Comparison of ENCODE assay signal across 22 cellular contexts in the genomic region with DNA sequence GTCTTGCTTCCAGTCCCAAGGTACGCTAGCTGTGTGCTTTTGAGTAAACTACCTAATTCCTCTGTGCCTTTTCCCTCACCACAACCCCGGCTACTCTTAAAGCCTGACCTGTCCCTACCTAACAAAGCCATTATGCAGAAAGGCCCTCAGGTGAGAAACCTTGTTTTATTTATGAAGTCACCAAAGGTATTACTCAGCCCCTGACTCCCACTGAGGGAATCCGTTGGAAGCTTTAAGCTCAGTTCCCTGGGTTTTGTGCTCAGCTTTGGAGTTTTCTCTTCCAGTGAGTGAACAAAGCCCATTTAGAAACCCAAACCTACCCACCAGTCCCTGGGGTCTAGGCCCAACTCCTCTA.
DNase-seq lines count a peak whose midpoint lies in the region; ATAC-seq and TF ChIP-seq lines count a peak whose summit lies in the region.
"Had no signal": no experiment of that assay in that cellular context is flagged by ENCODE, and none has a peak within 500 bp of the region (broad histone marks: within the 10 kb centered on the region; RNA-seq: fewer than 3 reads in every experiment).

No MANE protein-coding gene starts in this region.

- no peaks in the 10 kb centered on the region for H3K79me2 ChIP-seq in KMS-11 (ENCODE audit: insufficient read depth, low read depth)
- no peaks in the 10 kb centered on the region for H3K79me2 ChIP-seq in smooth muscle cell (ENCODE audit: low read depth)
- H3K79me2 ChIP-seq: parathyroid adenoma had no signal

- H3K36me3 ChIP-seq in KMS-11 (ENCODE audit: insufficient read depth) = no peaks in the 10 kb centered on the region
- H3K36me3 ChIP-seq in smooth muscle cell (ENCODE audit: low read depth) = no peaks in the 10 kb centered on the region
- H3K36me3 ChIP-seq: adrenal gland, gastrocnemius medialis, HAP-1 had no signal

- H3K27me3 ChIP-seq in KMS-11 (ENCODE audit: insufficient read depth, low read depth) (no peaks in the 10 kb centered on the region), smooth muscle cell (ENCODE audit: low read depth) (no peaks in the 10 kb centered on the region)
- H3K27me3 ChIP-seq: adrenal gland, gastrocnemius medialis, testis had no signal

- peaks cover 95% of the 10 kb centered on the region for H3K4me1 ChIP-seq in KMS-11 (ENCODE audit: low read depth, poor library complexity, severe bottlenecking)
- H3K4me1 ChIP-seq in smooth muscle cell (ENCODE audit: low read depth) = no peaks in the 10 kb centered on the region
- H3K4me1 ChIP-seq: adrenal gland, gastrocnemius medialis, HAP-1, testis had no signal

- TF ChIP-seq CTCF in KMS-11 (conservative IDR thresholded peaks at IDR 0.05; ENCODE audit: low read depth, low read length) = no peak
- no peak for TF ChIP-seq CTCF in smooth muscle cell (IDR thresholded peaks at IDR 0.05; ENCODE audit: borderline replicate concordance, insufficient read depth, poor library complexity, severe bottlenecking)

- peak overlapping the region; percentile 56; the same call in 1 of the 2 replicates for H3K4me2 ChIP-seq in KMS-11
- no peak overlapping the region for H3K4me2 ChIP-seq in smooth muscle cell

- H2AFZ ChIP-seq in KMS-11 (ENCODE audit: low read depth) = no peak overlapping the region
- H2AFZ ChIP-seq in smooth muscle cell (ENCODE audit: low read depth) = no peak overlapping the region
- H2AFZ ChIP-seq: parathyroid adenoma had no signal

- H4K20me1 ChIP-seq in KMS-11 (ENCODE audit: insufficient read depth) = no peaks in the 10 kb centered on the region
- no peaks in the 10 kb centered on the region for H4K20me1 ChIP-seq in smooth muscle cell (ENCODE audit: low read depth)

- H3F3A ChIP-seq in smooth muscle cell (ENCODE audit: low read depth) = no peaks in the 10 kb centered on the region

- H3K9ac ChIP-seq in KMS-11 = no peak overlapping the region
- no peak overlapping the region for H3K9ac ChIP-seq in smooth muscle cell (ENCODE audit: low read depth)
- H3K9ac ChIP-seq: parathyroid adenoma had no signal

- no peaks in the 10 kb centered on the region for H3K9me3 ChIP-seq in smooth muscle cell (replicated peaks; ENCODE audit: low read depth)
- H3K9me3 ChIP-seq: adrenal gland, gastrocnemius medialis, HAP-1, testis had no signal

- H3K4me3 ChIP-seq in KMS-11 (IDR thresholded peaks at IDR 0.05; ENCODE audit: insufficient read depth, low read depth, low read length) = no peak overlapping the region
- no peak overlapping the region for H3K4me3 ChIP-seq in smooth muscle cell
- H3K4me3 ChIP-seq: adrenal gland, gastrocnemius medialis, HAP-1, testis had no signal

- no peak for ATAC-seq in HG02840 (IDR thresholded peaks at IDR 0.05; ENCODE audit: low FRiP score, unreplicated experiment)
- ATAC-seq: gastrocnemius medialis, natural killer cell, Right ventricle myocardium inferior had no signal

- H3K27ac ChIP-seq in KMS-11 (peak overlapping the region; percentile 31; the same call in 1 of the 2 replicates), caudate nucleus (ENCODE audit: low read depth, low read length) (peak overlapping the region; percentile 14), smooth muscle cell (ENCODE audit: low read depth) (peak overlapping the region; percentile 60)
- H3K27ac ChIP-seq: adrenal gland, gastrocnemius medialis, parathyroid adenoma, testis had no signal

- DNase-seq in caudate nucleus (lab: John Stamatoyannopoulos, UW) = no peak
- peak; percentile 82 for DNase-seq in kidney tubule cell (ENCODE audit: low spot score)
- no peak for DNase-seq in smooth muscle cell (lab: John Stamatoyannopoulos, UW; ENCODE audit: unreplicated experiment)
- no peak for DNase-seq in activated naive CD4-positive, alpha-beta T cell (lab: John Stamatoyannopoulos, UW)
- DNase-seq in SIG-M5 treated with dmso at 0.1 percent for 504 hours (lab: John Stamatoyannopoulos, UW; ENCODE audit: unreplicated experiment) = no peak
- no peak for DNase-seq in activated CD4-positive, alpha-beta T cell treated with anti-CD3 and anti-CD28 coated beads, Interleukin-2, amount 50 U/mL, for 4 hours
- DNase-seq: activated CD4-positive, alpha-beta memory T cell treated with anti-CD3 and anti-CD28 coated beads for 36 hours; activated gamma-delta T cell; activated T-cell treated with anti-CD3 and anti-CD28 coated beads for 4 hours; adrenal gland; gastrocnemius medialis; kidney; natural killer cell; NCI-H1436 treated with DMSO at 0.1 percent for 48 hours; NCI-H524 treated with DMSO at 0.1 percent for 48 hours; T-helper 9 cell; testis had no signal

- WGBS in smooth muscle cell (ENCODE audit: low lambda C conversion rate) = 55% methylated on average over 3 of the region's 3 CpGs
